1 cellular context compared by ENCODE assay signal in the genomic region with DNA sequence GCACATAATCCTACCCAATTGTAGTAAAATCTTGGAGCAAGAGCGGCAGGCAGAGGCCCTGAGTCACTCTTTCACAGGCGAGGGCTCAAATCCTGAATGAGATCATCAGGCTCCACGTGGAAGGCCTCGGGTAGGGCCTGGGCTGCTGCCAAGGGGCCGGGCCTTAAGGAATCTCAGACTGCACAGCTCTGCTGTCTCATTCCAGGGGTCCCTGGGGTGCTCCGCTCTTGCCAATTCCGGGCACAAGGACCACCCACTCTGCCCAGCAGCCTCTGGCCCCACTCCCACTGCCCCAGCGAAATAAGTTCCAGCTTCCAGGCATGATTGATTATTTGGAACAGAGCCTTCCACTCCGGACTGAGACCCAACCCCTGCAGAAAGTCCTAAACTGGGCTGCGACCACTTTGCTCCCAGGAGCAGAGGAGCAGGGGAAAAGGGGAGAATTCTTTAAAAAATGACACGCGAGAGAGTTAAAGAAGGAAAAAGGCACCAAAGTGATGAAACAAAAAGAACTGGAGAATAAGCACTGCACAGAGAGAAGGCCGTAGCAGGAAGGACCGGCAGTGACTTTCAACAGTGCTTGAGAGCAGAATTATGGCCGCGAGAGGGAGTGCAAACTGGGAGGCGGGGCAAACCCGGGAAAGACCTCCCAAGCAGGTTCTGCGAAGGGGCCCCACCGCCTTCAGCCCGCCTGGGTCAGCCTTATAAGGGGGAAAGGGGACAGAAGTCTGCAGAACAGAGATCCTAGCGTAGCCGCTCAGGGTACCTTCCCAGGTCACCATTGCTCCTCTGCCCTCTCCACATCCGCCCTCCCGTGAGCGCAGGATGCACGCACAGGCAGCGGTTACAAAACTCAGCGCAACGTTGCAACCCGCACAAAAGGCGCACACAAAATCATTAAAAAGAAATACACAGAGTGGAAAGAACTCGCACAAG.
TF ChIP-seq lines count a peak whose summit lies in the region.

No MANE protein-coding gene starts in this region.

TF ChIP-seq in H1, 55 proteins besides CTCF, POLR2A, EP300 and RAD21:
- TF ChIP-seq, protein P1, sequence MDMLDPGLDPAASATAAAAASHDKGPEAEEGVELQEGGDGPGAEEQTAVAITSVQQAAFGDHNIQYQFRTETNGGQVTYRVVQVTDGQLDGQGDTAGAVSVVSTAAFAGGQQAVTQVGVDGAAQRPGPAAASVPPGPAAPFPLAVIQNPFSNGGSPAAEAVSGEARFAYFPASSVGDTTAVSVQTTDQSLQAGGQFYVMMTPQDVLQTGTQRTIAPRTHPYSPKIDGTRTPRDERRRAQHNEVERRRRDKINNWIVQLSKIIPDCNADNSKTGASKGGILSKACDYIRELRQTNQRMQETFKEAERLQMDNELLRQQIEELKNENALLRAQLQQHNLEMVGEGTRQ (IDR thresholded peaks at IDR 0.05; ENCODE audit: low read length) = no peak
- TF ChIP-seq EGR1 (IDR thresholded peaks at IDR 0.05; ENCODE audit: borderline replicate concordance, low read depth, low read length) (no peak), JUND (IDR thresholded peaks at IDR 0.05; ENCODE audit: low read length) (peak; percentile 70), RBBP5 (IDR thresholded peaks at IDR 0.05; ENCODE audit: borderline replicate concordance, low read depth, low read length) (peak; percentile 72; the same call in 1 of the 2 replicates), CBX8 (IDR thresholded peaks at IDR 0.05; ENCODE audit: borderline replicate concordance, low read depth, low read length) (no peak), HDAC2 (IDR thresholded peaks at IDR 0.05; ENCODE audit: borderline replicate concordance in 1 of 2, low read depth in 2 of 2, low read length in 2 of 2) (no peak), MAFK (IDR thresholded peaks at IDR 0.05; ENCODE audit: low read depth, low read length) (peak; percentile 37; the same call in 1 of the 2 replicates), CREB1 (IDR thresholded peaks at IDR 0.05) (no peak), JUN (IDR thresholded peaks at IDR 0.05; ENCODE audit: low read depth, low read length) (no peak), TAF7 (optimal IDR thresholded peaks at IDR 0.05; ENCODE audit: borderline replicate concordance, low read depth, low read length) (peak; percentile 15), GABPA (IDR thresholded peaks at IDR 0.05; ENCODE audit: borderline replicate concordance, insufficient read depth, low read length) (no peak), BACH1 (IDR thresholded peaks at IDR 0.05; ENCODE audit: low read length) (peak; percentile 63; the same call in 1 of the 2 replicates), SRF (IDR thresholded peaks at IDR 0.05; ENCODE audit: low read depth, low read length) (no peak), TBP (IDR thresholded peaks at IDR 0.05; ENCODE audit: low read depth, low read length) (peak; percentile 81), KDM4A (IDR thresholded peaks at IDR 0.05; ENCODE audit: low read depth, low read length, severe bottlenecking) (peak; percentile 30), EZH2 (IDR thresholded peaks at IDR 0.05; ENCODE audit: low read depth, low read length, severe bottlenecking) (no peak), BRCA1 (IDR thresholded peaks at IDR 0.05; ENCODE audit: low read depth, low read length) (no peak), CEBPB (IDR thresholded peaks at IDR 0.05; ENCODE audit: low read depth, low read length) (no peak), RNF2 (IDR thresholded peaks at IDR 0.05; ENCODE audit: borderline replicate concordance, low read depth, low read length, missing control alignments, poor library complexity, severe bottlenecking) (no peak), CHD1 (IDR thresholded peaks at IDR 0.05; ENCODE audit: low read depth, low read length) (no peak), NRF1 (IDR thresholded peaks at IDR 0.05; ENCODE audit: low read depth, low read length) (no peak), TEAD4 (IDR thresholded peaks at IDR 0.05; ENCODE audit: low read depth, low read length) (no peak), NANOG (IDR thresholded peaks at IDR 0.05; ENCODE audit: insufficient read depth, low read depth, low read length, poor library complexity, severe bottlenecking) (no peak), TCF12 (IDR thresholded peaks at IDR 0.05; ENCODE audit: low read depth, low read length) (no peak), KDM5A (IDR thresholded peaks at IDR 0.05; ENCODE audit: low read length) (no peak), POU5F1 (IDR thresholded peaks at IDR 0.05; ENCODE audit: low read depth, low read length) (no peak), YY1 (IDR thresholded peaks at IDR 0.05; ENCODE audit: low read depth, low read length) (peak; percentile 75; the same call in 1 of the 2 replicates), SP1 (IDR thresholded peaks at IDR 0.05; ENCODE audit: low read depth, low read length) (no peak), TAF1 (IDR thresholded peaks at IDR 0.05; ENCODE audit: low read depth, low read length) (peak; percentile 70; the same call in 1 of the 2 replicates), SIRT6 (IDR thresholded peaks at IDR 0.05; ENCODE audit: low read length) (no peak), ASH2L (IDR thresholded peaks at IDR 0.05; ENCODE audit: low read length) (no peak), PHF8 (conservative IDR thresholded peaks at IDR 0.05; ENCODE audit: low read depth, low read length) (peak; percentile 18; the same call in 1 of the 2 replicates), HDAC6 (IDR thresholded peaks at IDR 0.05; ENCODE audit: low read depth, low read length) (no peak), POLR2AphosphoS5 (IDR thresholded peaks at IDR 0.05; ENCODE audit: low read depth, low read length) (peak; percentile 91), KDM1A (IDR thresholded peaks at IDR 0.05; ENCODE audit: borderline replicate concordance, low read length) (no peak), SP4 (IDR thresholded peaks at IDR 0.05; ENCODE audit: low read length) (no peak), CHD2 (IDR thresholded peaks at IDR 0.05; ENCODE audit: low read length) (no peak)
- TF ChIP-seq, protein P2, sequence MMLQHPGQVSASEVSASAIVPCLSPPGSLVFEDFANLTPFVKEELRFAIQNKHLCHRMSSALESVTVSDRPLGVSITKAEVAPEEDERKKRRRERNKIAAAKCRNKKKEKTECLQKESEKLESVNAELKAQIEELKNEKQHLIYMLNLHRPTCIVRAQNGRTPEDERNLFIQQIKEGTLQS (IDR thresholded peaks at IDR 0.05; ENCODE audit: insufficient read depth, low read depth, low read length) = no peak
- TF ChIP-seq, protein P3, sequence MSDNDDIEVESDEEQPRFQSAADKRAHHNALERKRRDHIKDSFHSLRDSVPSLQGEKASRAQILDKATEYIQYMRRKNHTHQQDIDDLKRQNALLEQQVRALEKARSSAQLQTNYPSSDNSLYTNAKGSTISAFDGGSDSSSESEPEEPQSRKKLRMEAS (IDR thresholded peaks at IDR 0.05) = peak; percentile 93
- TF ChIP-seq, protein P4, sequence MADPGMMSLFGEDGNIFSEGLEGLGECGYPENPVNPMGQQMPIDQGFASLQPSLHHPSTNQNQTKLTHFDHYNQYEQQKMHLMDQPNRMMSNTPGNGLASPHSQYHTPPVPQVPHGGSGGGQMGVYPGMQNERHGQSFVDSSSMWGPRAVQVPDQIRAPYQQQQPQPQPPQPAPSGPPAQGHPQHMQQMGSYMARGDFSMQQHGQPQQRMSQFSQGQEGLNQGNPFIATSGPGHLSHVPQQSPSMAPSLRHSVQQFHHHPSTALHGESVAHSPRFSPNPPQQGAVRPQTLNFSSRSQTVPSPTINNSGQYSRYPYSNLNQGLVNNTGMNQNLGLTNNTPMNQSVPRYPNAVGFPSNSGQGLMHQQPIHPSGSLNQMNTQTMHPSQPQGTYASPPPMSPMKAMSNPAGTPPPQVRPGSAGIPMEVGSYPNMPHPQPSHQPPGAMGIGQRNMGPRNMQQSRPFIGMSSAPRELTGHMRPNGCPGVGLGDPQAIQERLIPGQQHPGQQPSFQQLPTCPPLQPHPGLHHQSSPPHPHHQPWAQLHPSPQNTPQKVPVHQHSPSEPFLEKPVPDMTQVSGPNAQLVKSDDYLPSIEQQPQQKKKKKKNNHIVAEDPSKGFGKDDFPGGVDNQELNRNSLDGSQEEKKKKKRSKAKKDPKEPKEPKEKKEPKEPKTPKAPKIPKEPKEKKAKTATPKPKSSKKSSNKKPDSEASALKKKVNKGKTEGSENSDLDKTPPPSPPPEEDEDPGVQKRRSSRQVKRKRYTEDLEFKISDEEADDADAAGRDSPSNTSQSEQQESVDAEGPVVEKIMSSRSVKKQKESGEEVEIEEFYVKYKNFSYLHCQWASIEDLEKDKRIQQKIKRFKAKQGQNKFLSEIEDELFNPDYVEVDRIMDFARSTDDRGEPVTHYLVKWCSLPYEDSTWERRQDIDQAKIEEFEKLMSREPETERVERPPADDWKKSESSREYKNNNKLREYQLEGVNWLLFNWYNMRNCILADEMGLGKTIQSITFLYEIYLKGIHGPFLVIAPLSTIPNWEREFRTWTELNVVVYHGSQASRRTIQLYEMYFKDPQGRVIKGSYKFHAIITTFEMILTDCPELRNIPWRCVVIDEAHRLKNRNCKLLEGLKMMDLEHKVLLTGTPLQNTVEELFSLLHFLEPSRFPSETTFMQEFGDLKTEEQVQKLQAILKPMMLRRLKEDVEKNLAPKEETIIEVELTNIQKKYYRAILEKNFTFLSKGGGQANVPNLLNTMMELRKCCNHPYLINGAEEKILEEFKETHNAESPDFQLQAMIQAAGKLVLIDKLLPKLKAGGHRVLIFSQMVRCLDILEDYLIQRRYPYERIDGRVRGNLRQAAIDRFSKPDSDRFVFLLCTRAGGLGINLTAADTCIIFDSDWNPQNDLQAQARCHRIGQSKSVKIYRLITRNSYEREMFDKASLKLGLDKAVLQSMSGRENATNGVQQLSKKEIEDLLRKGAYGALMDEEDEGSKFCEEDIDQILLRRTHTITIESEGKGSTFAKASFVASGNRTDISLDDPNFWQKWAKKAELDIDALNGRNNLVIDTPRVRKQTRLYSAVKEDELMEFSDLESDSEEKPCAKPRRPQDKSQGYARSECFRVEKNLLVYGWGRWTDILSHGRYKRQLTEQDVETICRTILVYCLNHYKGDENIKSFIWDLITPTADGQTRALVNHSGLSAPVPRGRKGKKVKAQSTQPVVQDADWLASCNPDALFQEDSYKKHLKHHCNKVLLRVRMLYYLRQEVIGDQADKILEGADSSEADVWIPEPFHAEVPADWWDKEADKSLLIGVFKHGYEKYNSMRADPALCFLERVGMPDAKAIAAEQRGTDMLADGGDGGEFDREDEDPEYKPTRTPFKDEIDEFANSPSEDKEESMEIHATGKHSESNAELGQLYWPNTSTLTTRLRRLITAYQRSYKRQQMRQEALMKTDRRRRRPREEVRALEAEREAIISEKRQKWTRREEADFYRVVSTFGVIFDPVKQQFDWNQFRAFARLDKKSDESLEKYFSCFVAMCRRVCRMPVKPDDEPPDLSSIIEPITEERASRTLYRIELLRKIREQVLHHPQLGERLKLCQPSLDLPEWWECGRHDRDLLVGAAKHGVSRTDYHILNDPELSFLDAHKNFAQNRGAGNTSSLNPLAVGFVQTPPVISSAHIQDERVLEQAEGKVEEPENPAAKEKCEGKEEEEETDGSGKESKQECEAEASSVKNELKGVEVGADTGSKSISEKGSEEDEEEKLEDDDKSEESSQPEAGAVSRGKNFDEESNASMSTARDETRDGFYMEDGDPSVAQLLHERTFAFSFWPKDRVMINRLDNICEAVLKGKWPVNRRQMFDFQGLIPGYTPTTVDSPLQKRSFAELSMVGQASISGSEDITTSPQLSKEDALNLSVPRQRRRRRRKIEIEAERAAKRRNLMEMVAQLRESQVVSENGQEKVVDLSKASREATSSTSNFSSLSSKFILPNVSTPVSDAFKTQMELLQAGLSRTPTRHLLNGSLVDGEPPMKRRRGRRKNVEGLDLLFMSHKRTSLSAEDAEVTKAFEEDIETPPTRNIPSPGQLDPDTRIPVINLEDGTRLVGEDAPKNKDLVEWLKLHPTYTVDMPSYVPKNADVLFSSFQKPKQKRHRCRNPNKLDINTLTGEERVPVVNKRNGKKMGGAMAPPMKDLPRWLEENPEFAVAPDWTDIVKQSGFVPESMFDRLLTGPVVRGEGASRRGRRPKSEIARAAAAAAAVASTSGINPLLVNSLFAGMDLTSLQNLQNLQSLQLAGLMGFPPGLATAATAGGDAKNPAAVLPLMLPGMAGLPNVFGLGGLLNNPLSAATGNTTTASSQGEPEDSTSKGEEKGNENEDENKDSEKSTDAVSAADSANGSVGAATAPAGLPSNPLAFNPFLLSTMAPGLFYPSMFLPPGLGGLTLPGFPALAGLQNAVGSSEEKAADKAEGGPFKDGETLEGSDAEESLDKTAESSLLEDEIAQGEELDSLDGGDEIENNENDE (IDR thresholded peaks at IDR 0.05; ENCODE audit: insufficient replicate concordance, low read length) = no peak
- TF ChIP-seq, protein P5, sequence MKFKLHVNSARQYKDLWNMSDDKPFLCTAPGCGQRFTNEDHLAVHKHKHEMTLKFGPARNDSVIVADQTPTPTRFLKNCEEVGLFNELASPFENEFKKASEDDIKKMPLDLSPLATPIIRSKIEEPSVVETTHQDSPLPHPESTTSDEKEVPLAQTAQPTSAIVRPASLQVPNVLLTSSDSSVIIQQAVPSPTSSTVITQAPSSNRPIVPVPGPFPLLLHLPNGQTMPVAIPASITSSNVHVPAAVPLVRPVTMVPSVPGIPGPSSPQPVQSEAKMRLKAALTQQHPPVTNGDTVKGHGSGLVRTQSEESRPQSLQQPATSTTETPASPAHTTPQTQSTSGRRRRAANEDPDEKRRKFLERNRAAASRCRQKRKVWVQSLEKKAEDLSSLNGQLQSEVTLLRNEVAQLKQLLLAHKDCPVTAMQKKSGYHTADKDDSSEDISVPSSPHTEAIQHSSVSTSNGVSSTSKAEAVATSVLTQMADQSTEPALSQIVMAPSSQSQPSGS (IDR thresholded peaks at IDR 0.05; ENCODE audit: low read length) = 0 out of 2 replicates have a peak, but pooled peaks have one; percentile 41
- TF ChIP-seq, protein P6, sequence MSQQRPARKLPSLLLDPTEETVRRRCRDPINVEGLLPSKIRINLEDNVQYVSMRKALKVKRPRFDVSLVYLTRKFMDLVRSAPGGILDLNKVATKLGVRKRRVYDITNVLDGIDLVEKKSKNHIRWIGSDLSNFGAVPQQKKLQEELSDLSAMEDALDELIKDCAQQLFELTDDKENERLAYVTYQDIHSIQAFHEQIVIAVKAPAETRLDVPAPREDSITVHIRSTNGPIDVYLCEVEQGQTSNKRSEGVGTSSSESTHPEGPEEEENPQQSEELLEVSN (IDR thresholded peaks at IDR 0.05) = peak; percentile 71
